ENCODE assay signal across 18 cellular contexts in genomic region chr11:3707176-3707575, GRCh38. TPM values are rescaled to one million over a fixed set of nuclear protein-coding genes. Genes with fewer than 3 reads are reported as not detected.
DNase-seq lines count a peak whose midpoint lies in the region; ATAC-seq and TF ChIP-seq lines count a peak whose summit lies in the region.
"Had no signal": no experiment of that assay in that cellular context is flagged by ENCODE, and none has a peak within 500 bp of the region (broad histone marks: within the 10 kb centered on the region; RNA-seq: fewer than 3 reads in every experiment).

No MANE protein-coding gene starts in this region.

- TF ChIP-seq CTCF in AG04450 (IDR thresholded peaks at IDR 0.05; ENCODE audit: low read depth, low read length), result no peak
- TF ChIP-seq CTCF in BJ (IDR thresholded peaks at IDR 0.05; ENCODE audit: insufficient read depth, low read depth, low read length), result no peak
- TF ChIP-seq CTCF in HFFc6 (IDR thresholded peaks at IDR 0.05), result no peak
- TF ChIP-seq CTCF in osteoblast (IDR thresholded peaks at IDR 0.05; ENCODE audit: extremely low read depth, low read depth, low read length), result no peak
- no peak for TF ChIP-seq CTCF in omental fat pad (IDR thresholded peaks at IDR 0.05)

- no peaks in the 10 kb centered on the region for H3K9me3 Mint-ChIP-seq in HFFc6
- no peaks in the 10 kb centered on the region for H3K9me3 Mint-ChIP-seq in immature natural killer cell
- H3K9me3 Mint-ChIP-seq: CD8-positive, alpha-beta T cell; H9; IgD-negative memory B cell had no signal

- no peak overlapping the region for H2AFZ ChIP-seq in osteoblast (ENCODE audit: low read length)

- DNase-seq in AG04450 (ENCODE audit: low read depth, low spot score) (no peak), BJ (ENCODE audit: low read depth) (peak; percentile 50), HFFc6 (no peak), osteoblast (ENCODE audit: insufficient read length, low spot score, missing footprints) (no peak), HPDE6-E6E7 (ENCODE audit: extremely low spot score) (no peak), omental fat pad (ENCODE audit: low spot score) (no peak), immature natural killer cell (no peak)
- DNase-seq: AML-193; CD8-positive, alpha-beta T cell; DMS 273 treated with DMSO at 0.1 percent for 48 hours; DMS53; DND-41; H9; Karpas-422; KBM-7 had no signal

- H3K79me2 ChIP-seq in osteoblast (ENCODE audit: insufficient read depth, low read length), result peaks cover 13% of the 10 kb centered on the region

- no peaks in the 10 kb centered on the region for H3K27me3 ChIP-seq in AG04450 (ENCODE audit: control insufficient read depth, insufficient read depth, low read length)
- H3K27me3 ChIP-seq in BJ (ENCODE audit: control insufficient read depth, insufficient read depth, low read length), result no peaks in the 10 kb centered on the region
- H3K27me3 ChIP-seq in osteoblast (ENCODE audit: insufficient read depth, low read length), result no peaks in the 10 kb centered on the region
- H3K27me3 ChIP-seq: BLaER1 treated with 17β-estradiol and CSF1 and Interleukin-3, amounts not matched to agents 10 nM and 100 nM had no signal

- ATAC-seq in omental fat pad (ENCODE audit: low FRiP score), result no peak
- ATAC-seq: CD8-positive, alpha-beta T cell had no signal

- H3K4me3 Mint-ChIP-seq in HFFc6 (no peak overlapping the region), immature natural killer cell (no peak overlapping the region)
- H3K4me3 Mint-ChIP-seq: CD8-positive, alpha-beta T cell; H9; IgD-negative memory B cell had no signal

- POLR2A ChIA-PET in AG04450 (lab: Yijun Ruan, JAX), result interaction anchor here (0.5 kb wide), 1 partner anchor 28 kb away, joined by 8 read pairs; no protein-coding TSS in a partner anchor
- POLR2A ChIA-PET in BJ (lab: Charles Lee), result no interaction called here

- H3K36me3 Mint-ChIP-seq in HFFc6 (ENCODE audit: low read depth) (peaks cover 39% of the 10 kb centered on the region), immature natural killer cell (peaks cover 17 to 44% (median 21%) of the 10 kb centered on the region in 3 donors)

- no peak overlapping the region for H3K4me3 ChIP-seq in AG04450 (ENCODE audit: low read depth, low read length)
- H3K4me3 ChIP-seq in BJ (ENCODE audit: low read depth, low read length), result no peak overlapping the region
- H3K4me3 ChIP-seq in osteoblast (ENCODE audit: insufficient read depth, low read length), result no peak overlapping the region
- H3K4me3 ChIP-seq: BLaER1 treated with 17β-estradiol and CSF1 and Interleukin-3, amounts not matched to agents 10 nM and 100 nM had no signal

- H3K27ac ChIP-seq in AG04450 (ENCODE audit: low read depth, low read length) (peak overlapping the region; percentile 41), osteoblast (ENCODE audit: low read depth, low read length) (peak overlapping the region; percentile 14)
- H3K27ac ChIP-seq: BLaER1 treated with 17β-estradiol and CSF1 and Interleukin-3, amounts not matched to agents 10 nM and 100 nM; HL-60 had no signal

- H4K20me1 ChIP-seq in osteoblast (ENCODE audit: insufficient read depth, low read length), result peaks cover 9% of the 10 kb centered on the region

- peaks cover 17% of the 10 kb centered on the region for H3K4me1 ChIP-seq in osteoblast (ENCODE audit: insufficient read depth, low read length)
- H3K4me1 ChIP-seq: BLaER1 treated with 17β-estradiol and CSF1 and Interleukin-3, amounts not matched to agents 10 nM and 100 nM had no signal

- H3K36me3 ChIP-seq in BJ (ENCODE audit: control insufficient read depth, insufficient read depth, low read length), result peaks cover 2% of the 10 kb centered on the region
- peaks cover 45% of the 10 kb centered on the region for H3K36me3 ChIP-seq in osteoblast (ENCODE audit: insufficient read depth, low read length)

- H3K27me3 Mint-ChIP-seq in HFFc6 (ENCODE audit: insufficient read depth) (peaks cover 4% of the 10 kb centered on the region; the same call in 1 of the 2 replicates), immature natural killer cell (ENCODE audit: low read depth in 3 of 3) (peaks cover 0 to 2% (median under 1%) of the 10 kb centered on the region in 3 donors)
- H3K27me3 Mint-ChIP-seq: IgD-negative memory B cell had no signal

- H3K27ac Mint-ChIP-seq in HFFc6 (peak overlapping the region; percentile 56), immature natural killer cell (no peak overlapping the region)
- H3K27ac Mint-ChIP-seq: IgD-negative memory B cell had no signal

- H3K4me1 Mint-ChIP-seq in HFFc6 (ENCODE audit: low read depth) (peaks cover 45% of the 10 kb centered on the region), immature natural killer cell (peaks cover 0 to 1% of the 10 kb centered on the region in 2 donors)

- no peak overlapping the region for H3K4me2 ChIP-seq in osteoblast (ENCODE audit: insufficient read depth, low read length)
- H3K4me2 ChIP-seq: BLaER1 treated with 17β-estradiol and CSF1 and Interleukin-3, amounts not matched to agents 10 nM and 100 nM had no signal

- H3K9me3 ChIP-seq in AG04450 (ENCODE audit: control insufficient read depth, insufficient read depth, low read length) (no peaks in the 10 kb centered on the region), osteoblast (ENCODE audit: low read depth, low read length) (no peaks in the 10 kb centered on the region)
- H3K9me3 ChIP-seq: BLaER1 treated with 17β-estradiol and CSF1 and Interleukin-3, amounts not matched to agents 10 nM and 100 nM had no signal

- CTCF ChIA-PET in AG04450 (lab: Charles Lee), result no interaction called here
- CTCF ChIA-PET in BJ (lab: Yijun Ruan, JAX), result no interaction called here

RNA-seq across cellular contexts. Expression of gene CHRNA10, which starts 36.0 kb away (rescaled TPM):
- polyA plus RNA-seq in AG04450 (2011; rRNA removed) (0.25 and 0.41 TPM in 2 replicates), BJ (2011; rRNA removed) (0.49 and 0.63 TPM in 2 replicates), immature natural killer cell (under 1 TPM in 1 of 3 donors, not detected in 2; 0.26 TPM)
- polyA minus RNA-seq in AG04450 (2011; rRNA and poly(A)+ RNA removed), result 1.2 and 1.3 TPM in 2 replicates
- 0.67 and 0.71 TPM in 2 replicates for polyA minus RNA-seq in BJ (2011; rRNA and poly(A)+ RNA removed)
- under 1 TPM; 0.23 to 0.57 (median 0.38) TPM for total RNA-seq in HFFc6 (2021; fragmentation: NEBNext Ultra II Directional; extraction: Animal tissue kit (Norgen Biotek cat#: 25700))
- total RNA-seq in osteoblast (0.29 and 0.72 TPM in 2 replicates), omental fat pad (1 to 10 TPM; 1.1 to 4.7 (median 2.6) TPM)
